Comparison of ENCODE assay signal across 22 cellular contexts in the genomic region with DNA sequence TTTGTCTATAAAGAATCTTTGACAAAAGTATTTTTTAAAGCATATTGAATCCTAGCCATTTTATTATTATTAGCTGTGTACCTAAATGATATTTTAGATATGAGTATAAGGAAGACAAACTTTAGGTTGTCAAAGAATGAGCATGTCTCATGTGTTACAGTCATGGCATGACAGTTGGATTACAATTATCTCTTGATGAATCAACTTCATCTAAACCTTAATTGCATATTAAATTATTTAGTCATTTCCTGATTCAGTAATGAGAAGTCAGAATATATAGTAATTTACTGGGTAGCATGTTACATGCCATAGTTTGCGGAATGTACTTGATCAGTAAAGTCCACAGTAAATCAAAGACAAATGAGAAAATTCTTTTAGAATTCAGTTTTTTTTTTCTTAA. TPM values are rescaled to one million over a fixed set of nuclear protein-coding genes. Genes with fewer than 3 reads are reported as not detected.
DNase-seq lines count a peak whose midpoint lies in the region; ATAC-seq, FAIRE-seq and TF ChIP-seq lines count a peak whose summit lies in the region.
"Had no signal": no experiment of that assay in that cellular context is flagged by ENCODE, and none has a peak within 500 bp of the region (broad histone marks: within the 10 kb centered on the region; RNA-seq: fewer than 3 reads in every experiment).

No MANE protein-coding gene starts in this region.

- FAIRE-seq in H54 (lab: Jason Lieb, UNC), result peak; percentile 11

- peaks cover 6% of the 10 kb centered on the region for H3K79me1 ChIP-seq in mesendoderm (ENCODE audit: low read length)

- intact Hi-C loops in A673 (cut with micrococcal nuclease; ENCODE audit: unreplicated experiment), result loop anchor here (10.0 kb wide), 1 partner anchor 799 kb away; no protein-coding TSS in a partner anchor

- H2BK5ac ChIP-seq in mesendoderm (ENCODE audit: low read length), result no peak overlapping the region

- H3K23ac ChIP-seq in mesendoderm (ENCODE audit: low read length), result no peak overlapping the region

- no peak overlapping the region for H3K4me2 ChIP-seq in mesendoderm (ENCODE audit: low read length)

- ATAC-seq in GM19023 (IDR thresholded peaks at IDR 0.05; ENCODE audit: unreplicated experiment), result no peak
- ATAC-seq: activated CD8-positive, alpha-beta T cell treated with anti-CD3 and anti-CD28 coated beads for 36 hours; gastroesophageal sphincter; natural killer cell had no signal

- WGBS in mesendoderm (ENCODE audit: extremely low coverage, insufficient coverage, low lambda C conversion rate), result no CpG with 5 or more reads among the region's 1 CpG

- peaks cover 2% of the 10 kb centered on the region for H3K79me2 ChIP-seq in mesendoderm (ENCODE audit: control insufficient read depth, insufficient read depth, low read length)

- DNase-seq in A673 (ENCODE audit: low spot score) (peak; percentile 27), H54 (ENCODE audit: insufficient read length, low spot score) (no peak), fibroblast of mammary gland (ENCODE audit: low read depth) (peak; percentile 37), UCSD-AML1 (lab: John Stamatoyannopoulos, UW; ENCODE audit: unreplicated experiment) (no peak), mesendoderm (no peak)
- no peak for DNase-seq in stimulated activated CD4-positive, alpha-beta T cell treated with anti-CD3 and anti-CD28 coated beads, Interleukin-1b, Interleukin-23, amount 100 ng/mL, for 48 hours
- DNase-seq: activated CD4-positive, alpha-beta T cell treated with anti-CD3 and anti-CD28 coated beads for 1 hour; activated CD8-positive, alpha-beta T cell treated with anti-CD3 and anti-CD28 coated beads for 36 hours; activated effector memory CD4-positive, alpha-beta T cell treated with anti-CD3 and anti-CD28 coated beads, Interleukin-2, amount 50 U/mL, for 16 hours; C1 segment of cervical spinal cord; immature natural killer cell; natural killer cell; NCI-H1048; NCI-H1694 treated with DMSO at 0.1 percent for 48 hours; retina; stimulated activated CD4-positive, alpha-beta T cell treated with anti-CD3 and anti-CD28 coated beads, Interleukin-4, amount 100 ng/mL, for 4 hours; stimulated activated naive CD4-positive, alpha-beta T cell; SW 1271; testis had no signal

- no peak overlapping the region for H4K8ac ChIP-seq in mesendoderm (ENCODE audit: low read depth, low read length)

- no peak overlapping the region for H3K9ac ChIP-seq in mesendoderm (ENCODE audit: low read length)

- POLR2A ChIA-PET in A673 (lab: Charles Lee; ENCODE audit: low non-redundant PET), result no interaction called here

- BruUV-seq in A673 (replicated peaks; lab: Mats Ljungman, UMichigan), result no TSS peak

- H3K56ac ChIP-seq in mesendoderm (ENCODE audit: low read length), result no peak overlapping the region

- peak overlapping the region; percentile 35 for H3K27ac ChIP-seq in A673 (ENCODE audit: low read depth, low read length, poor library complexity, severe bottlenecking)
- H3K27ac ChIP-seq in VCaP, result peak overlapping the region; percentile 23; the same call in 1 of the 2 replicates
- H3K27ac ChIP-seq in mesendoderm (ENCODE audit: low read depth, low read length), result no peak overlapping the region
- H3K27ac ChIP-seq: gastroesophageal sphincter, testis had no signal

- no peak overlapping the region for H4K5ac ChIP-seq in mesendoderm (ENCODE audit: low read length)

- H3K27me3 ChIP-seq in A673 (replicated peaks; ENCODE audit: insufficient read depth, low read depth, low read length, poor library complexity), result no peaks in the 10 kb centered on the region
- no peaks in the 10 kb centered on the region for H3K27me3 ChIP-seq in mesendoderm (ENCODE audit: insufficient read depth, low read length, poor library complexity)
- H3K27me3 ChIP-seq: gastroesophageal sphincter, testis had no signal

- H3K4me1 ChIP-seq in A673 (ENCODE audit: insufficient read depth, low read length, poor library complexity, severe bottlenecking) (peaks cover 31% of the 10 kb centered on the region), mesendoderm (ENCODE audit: control insufficient read depth, low read depth, low read length) (no peaks in the 10 kb centered on the region)

- CTCF ChIA-PET in A673 (lab: Charles Lee), result interaction anchor here (1.1 kb wide), 1 partner anchor 293 kb away, joined by 3 read pairs; no protein-coding TSS in a partner anchor

- no peaks in the 10 kb centered on the region for H3K36me3 ChIP-seq in A673 (ENCODE audit: insufficient read depth, low read length, poor library complexity, severe bottlenecking)
- H3K36me3 ChIP-seq in mesendoderm (ENCODE audit: control insufficient read depth, insufficient read depth, low read length), result no peaks in the 10 kb centered on the region
- H3K36me3 ChIP-seq: gastroesophageal sphincter had no signal

- no peak overlapping the region for H2AK5ac ChIP-seq in mesendoderm (ENCODE audit: low read length)

- no peak overlapping the region for H3K4ac ChIP-seq in mesendoderm (ENCODE audit: low read depth, low read length)

- no peak overlapping the region for H3K4me3 ChIP-seq in A673 (ENCODE audit: low read depth, low read length, poor library complexity, severe bottlenecking)
- H3K4me3 ChIP-seq in fibroblast of mammary gland (ENCODE audit: control insufficient read depth, low read depth, low read length), result no peak overlapping the region
- no peak overlapping the region for H3K4me3 ChIP-seq in mesendoderm (ENCODE audit: low read length)
- H3K4me3 ChIP-seq: gastroesophageal sphincter, testis had no signal

- no peak overlapping the region for H2BK15ac ChIP-seq in mesendoderm (replicated peaks; ENCODE audit: low read depth)

- H2BK120ac ChIP-seq in mesendoderm (ENCODE audit: low read depth, low read length), result no peak overlapping the region

- H3K9me3 ChIP-seq in A673 (ENCODE audit: low read depth, low read length, poor library complexity, severe bottlenecking), result no peaks in the 10 kb centered on the region
- H3K9me3 ChIP-seq: gastroesophageal sphincter, testis had no signal

- no peak overlapping the region for H3K18ac ChIP-seq in mesendoderm (ENCODE audit: low read length)

- TF ChIP-seq CTCF in A673 (conservative IDR thresholded peaks at IDR 0.05; ENCODE audit: low read depth, low read length) (no peak), VCaP (conservative IDR thresholded peaks at IDR 0.05) (no peak), fibroblast of mammary gland (conservative IDR thresholded peaks at IDR 0.05; ENCODE audit: control insufficient read depth, insufficient read depth, low read depth, low read length) (no peak)

- no peak for TF ChIP-seq POLR2A in H54 (IDR thresholded peaks at IDR 0.05; ENCODE audit: low read depth, low read length)

RNA-seq across cellular contexts. Expression of gene MAPK8, which starts 59.2 kb away (rescaled TPM):
- total RNA-seq in A673 (2021), result 50.3 and 52.0 TPM in 2 replicates
- polyA plus RNA-seq in mesendoderm (2013, experiment 1 of 2), result 44.7 TPM
- 48.3 TPM for polyA plus RNA-seq in mesendoderm (2013, experiment 2 of 2)

Comparison
In these comparisons a context has a peak if more than half of its experiments do, and no peak if none do; other contexts are left out.
1. DNase-seq: peak in A673 (single experiment) and fibroblast of mammary gland (single experiment); none in H54 (single experiment), UCSD-AML1 (single experiment), stimulated activated CD4-positive, alpha-beta T cell treated with anti-CD3 and anti-CD28 coated beads, Interleukin-1b, Interleukin-23, amount 100 ng/mL, for 48 hours (single experiment) and mesendoderm (single experiment).